ENCODE assay signal across 20 cellular contexts in genomic region chr18:79583984-79584401, GRCh38.
DNase-seq lines count a peak whose midpoint lies in the region; ATAC-seq and TF ChIP-seq lines count a peak whose summit lies in the region.
"Had no signal": no experiment of that assay in that cellular context is flagged by ENCODE, and none has a peak within 500 bp of the region (broad histone marks: within the 10 kb centered on the region; RNA-seq: fewer than 3 reads in every experiment).

No MANE protein-coding gene starts in this region.

- H3K36me3 Mint-ChIP-seq in type B pancreatic cell: no peaks in the 10 kb centered on the region
- H3K36me3 Mint-ChIP-seq in activated T-helper 2 cell treated with anti-CD3 and anti-CD28 coated beads, Interferon-gamma antibody, Interleukin-2, Interleukin-4, amounts not matched to agents 10 μg/mL and 5 μg/mL and 100 μg/mL, durations not matched to agents 14 hours and 24 hours and 36 hours (ENCODE audit: low read depth): no peaks in the 10 kb centered on the region
- no peaks in the 10 kb centered on the region for H3K36me3 Mint-ChIP-seq in immature natural killer cell

- H3K4me1 Mint-ChIP-seq in type B pancreatic cell (ENCODE audit: unreplicated experiment): peaks cover 14% of the 10 kb centered on the region
- H3K4me1 Mint-ChIP-seq in activated T-helper 2 cell treated with anti-CD3 and anti-CD28 coated beads, Interferon-gamma antibody, Interleukin-2, Interleukin-4, amounts not matched to agents 10 μg/mL and 5 μg/mL and 100 μg/mL, durations not matched to agents 14 hours and 24 hours and 36 hours (ENCODE audit: low read depth): peaks cover 1% of the 10 kb centered on the region
- no peaks in the 10 kb centered on the region for H3K4me1 Mint-ChIP-seq in immature natural killer cell

- H3K4me1 ChIP-seq in heart right ventricle: peaks cover 0 to 19% (median 5%) of the 10 kb centered on the region in 9 donors

- no peak overlapping the region for H3K4me3 ChIP-seq in heart right ventricle
- H3K4me3 ChIP-seq: gastrocnemius medialis, PC-9, skin epidermis, upper lobe of left lung had no signal

- no peaks in the 10 kb centered on the region for H3K36me3 ChIP-seq in heart right ventricle
- H3K36me3 ChIP-seq: gastrocnemius medialis, upper lobe of left lung had no signal

- intact Hi-C loops in Right ventricle myocardium superior (cut with DNase I) (no loop called here), heart right ventricle (cut with DNase I) (loop anchor here in 1 of 10 donors (10.0 kb wide), 1 partner anchor 61 kb away; no protein-coding TSS in a partner anchor), left colon (cut with DNase I, micrococcal nuclease) (no loop called here)
- intact Hi-C loops in activated T-helper 2 cell treated with anti-CD3 and anti-CD28 coated beads, Interferon-gamma antibody, Interleukin-2, Interleukin-4, amounts not matched to agents 10 μg/mL and 5 μg/mL and 100 μg/mL, durations not matched to agents 14 hours and 24 hours and 36 hours (cut with micrococcal nuclease): no loop called here

- no peak for ATAC-seq in Right ventricle myocardium superior (ENCODE audit: poor library complexity)
- no peak for ATAC-seq in heart right ventricle
- ATAC-seq in left colon: no peak
- ATAC-seq: gastrocnemius medialis had no signal

- no peaks in the 10 kb centered on the region for H3K9me3 Mint-ChIP-seq in type B pancreatic cell
- H3K9me3 Mint-ChIP-seq in activated T-helper 2 cell treated with anti-CD3 and anti-CD28 coated beads, Interferon-gamma antibody, Interleukin-2, Interleukin-4, amounts not matched to agents 10 μg/mL and 5 μg/mL and 100 μg/mL, durations not matched to agents 14 hours and 24 hours and 36 hours: no peaks in the 10 kb centered on the region
- H3K9me3 Mint-ChIP-seq in immature natural killer cell: no peaks in the 10 kb centered on the region

- DNase-seq in Right ventricle myocardium superior (peak; percentile 34), heart right ventricle (no peak), NOMO-1 treated with DMSO at 0.1 percent for 48 hours (lab: John Stamatoyannopoulos, UW; ENCODE audit: unreplicated experiment) (peak; percentile 38), left colon (peak; percentile 2 to 15), type B pancreatic cell (ENCODE audit: extremely low spot score, unreplicated experiment) (peak; percentile 56), NCI-H187 treated with DMSO at 0.1 percent for 48 hours (lab: John Stamatoyannopoulos, UW) (no peak), immature natural killer cell (no peak)
- no peak for DNase-seq in activated T-helper 2 cell treated with anti-CD3 and anti-CD28 coated beads, Interferon-gamma antibody, Interleukin-2, Interleukin-4, amounts not matched to agents 10 μg/mL and 5 μg/mL and 100 μg/mL, durations not matched to agents 14 hours and 24 hours and 36 hours (ENCODE audit: low spot score)
- DNase-seq: activated CD8-positive, alpha-beta T cell treated with anti-CD3 and anti-CD28 coated beads, Interleukin-2, amount 10 ng/mL, durations not matched to agents 7 days and 5 days; Calu3; cortex of kidney; gastrocnemius medialis; GF-D8; HFFc6; IMR-90; mesendoderm; NCI-H1092 treated with DMSO at 0.1 percent for 48 hours; PC-9; upper lobe of left lung had no signal

- no peak for TF ChIP-seq CTCF in heart right ventricle (IDR thresholded peaks at IDR 0.05)
- no peak for TF ChIP-seq CTCF in type B pancreatic cell (conservative IDR thresholded peaks at IDR 0.05)

- WGBS in heart right ventricle, 2 donors: 73 to 79% methylated on average over 10 to 15 of the region's 15 CpGs

- peaks cover 0 to 3% (median 0%) of the 10 kb centered on the region in 11 donors for H3K9me3 ChIP-seq in heart right ventricle
- H3K9me3 ChIP-seq: gastrocnemius medialis, upper lobe of left lung had no signal

- peaks cover 0 to 5% (median 0%) of the 10 kb centered on the region in 7 donors for H3K27me3 ChIP-seq in heart right ventricle
- H3K27me3 ChIP-seq: upper lobe of left lung had no signal

- H3K27me3 Mint-ChIP-seq in type B pancreatic cell (no peaks in the 10 kb centered on the region), immature natural killer cell (ENCODE audit: low read depth in 3 of 3) (peaks cover 0 to 2% (median 2%) of the 10 kb centered on the region in 3 donors)
- H3K27me3 Mint-ChIP-seq in activated T-helper 2 cell treated with anti-CD3 and anti-CD28 coated beads, Interferon-gamma antibody, Interleukin-2, Interleukin-4, amounts not matched to agents 10 μg/mL and 5 μg/mL and 100 μg/mL, durations not matched to agents 14 hours and 24 hours and 36 hours (ENCODE audit: low read depth): no peaks in the 10 kb centered on the region

- H3K27ac Mint-ChIP-seq in type B pancreatic cell: no peak overlapping the region
- H3K27ac Mint-ChIP-seq in activated T-helper 2 cell treated with anti-CD3 and anti-CD28 coated beads, Interferon-gamma antibody, Interleukin-2, Interleukin-4, amounts not matched to agents 10 μg/mL and 5 μg/mL and 100 μg/mL, durations not matched to agents 14 hours and 24 hours and 36 hours: no peak overlapping the region
- no peak overlapping the region for H3K27ac Mint-ChIP-seq in immature natural killer cell
- H3K27ac Mint-ChIP-seq: activated CD8-positive, alpha-beta T cell treated with anti-CD3 and anti-CD28 coated beads, Interleukin-2, amount 10 ng/mL, durations not matched to agents 7 days and 5 days; HFFc6 had no signal

- H3K4me3 Mint-ChIP-seq in type B pancreatic cell: no peak overlapping the region
- H3K4me3 Mint-ChIP-seq in activated T-helper 2 cell treated with anti-CD3 and anti-CD28 coated beads, Interferon-gamma antibody, Interleukin-2, Interleukin-4, amounts not matched to agents 10 μg/mL and 5 μg/mL and 100 μg/mL, durations not matched to agents 14 hours and 24 hours and 36 hours (ENCODE audit: low read depth): no peak overlapping the region
- no peak overlapping the region for H3K4me3 Mint-ChIP-seq in immature natural killer cell
- H3K4me3 Mint-ChIP-seq: activated CD8-positive, alpha-beta T cell treated with anti-CD3 and anti-CD28 coated beads, Interleukin-2, amount 10 ng/mL, durations not matched to agents 7 days and 5 days; HFFc6 had no signal

- no peak overlapping the region for H3K27ac ChIP-seq in heart right ventricle
- H3K27ac ChIP-seq: gastrocnemius medialis, PC-9, skin epidermis, upper lobe of left lung had no signal

Comparison
In these comparisons a context has a peak if more than half of its experiments do, and no peak if none do; other contexts are left out.
1. DNase-seq: peak in Right ventricle myocardium superior (single experiment), NOMO-1 treated with DMSO at 0.1 percent for 48 hours (single experiment), left colon (2 of 2) and type B pancreatic cell (single experiment); none in heart right ventricle (0 of 2), NCI-H187 treated with DMSO at 0.1 percent for 48 hours (single experiment), activated T-helper 2 cell treated with anti-CD3 and anti-CD28 coated beads, Interferon-gamma antibody, Interleukin-2, Interleukin-4, amounts not matched to agents 10 μg/mL and 5 μg/mL and 100 μg/mL, durations not matched to agents 14 hours and 24 hours and 36 hours (single experiment) and immature natural killer cell (0 of 3).